Comparison of ENCODE assay signal across 8 cellular contexts in genomic region chr4:169024762-169025161, GRCh38. TPM values are rescaled to one million over a fixed set of nuclear protein-coding genes. Genes with fewer than 3 reads are reported as not detected.
DNase-seq lines count a peak whose midpoint lies in the region; ATAC-seq, FAIRE-seq and TF ChIP-seq lines count a peak whose summit lies in the region.

No MANE protein-coding gene starts in this region.

- H3K9me3 Mint-ChIP-seq in GM23338: peaks cover 2% of the 10 kb centered on the region; the same call in 1 of the 3 replicates

- H3K4me3 ChIP-seq in GM23338 (no peak overlapping the region), adrenal gland (no peak overlapping the region)

- DNase-seq in NCI-H2196 (lab: John Stamatoyannopoulos, UW; ENCODE audit: unreplicated experiment) (peak; percentile 5), NCI-H2196 treated with DMSO at 0.1 percent for 48 hours (lab: John Stamatoyannopoulos, UW; ENCODE audit: unreplicated experiment) (no peak), GM23338 (ENCODE audit: low spot score) (peak; percentile 30), LHCN-M2 (ENCODE audit: low read depth) (peak; percentile 46), adrenal gland (peak in 1 of 7 donors; percentile 12), iPS-NIHi7 (ENCODE audit: extremely low spot score) (peak; percentile 31), urothelium cell line (ENCODE audit: low spot score) (peak; percentile 52), cerebellar cortex (ENCODE audit: low spot score) (no peak)

- intact Hi-C loops in adrenal gland (cut with DNase I): loop anchor here (5.0 to 10.0 kb wide), 3 partner anchors 280 to 460 kb away; no protein-coding TSS in a partner anchor

- H3K79me2 ChIP-seq in GM23338 (replicated peaks; ENCODE audit: insufficient read depth): no peaks in the 10 kb centered on the region

- H3K4me1 ChIP-seq in GM23338 (ENCODE audit: insufficient read depth): no peaks in the 10 kb centered on the region
- no peaks in the 10 kb centered on the region for H3K4me1 ChIP-seq in adrenal gland (replicated peaks in 1 of 2)

- ATAC-seq in GM23338: peak; percentile 44; the same call in 2 of the 3 replicates

- H3K9me3 ChIP-seq in adrenal gland (replicated peaks in 1 of 3): no peaks in the 10 kb centered on the region

- H3K36me3 ChIP-seq in GM23338 (ENCODE audit: insufficient read depth) (no peaks in the 10 kb centered on the region), adrenal gland (replicated peaks in 1 of 2) (no peaks in the 10 kb centered on the region)

- H3K36me3 Mint-ChIP-seq in GM23338 (ENCODE audit: low read depth): no peaks in the 10 kb centered on the region

- H3K4me1 Mint-ChIP-seq in GM23338: no peaks in the 10 kb centered on the region

- no peaks in the 10 kb centered on the region for H3K9me2 ChIP-seq in GM23338 (ENCODE audit: insufficient read depth)

- no peaks in the 10 kb centered on the region for H3F3A ChIP-seq in GM23338 (replicated peaks; ENCODE audit: low read depth)

- 7 to 13% (median 9%) methylated on average over 2 of the region's 2 CpGs for WGBS in adrenal gland, 4 donors

- H3K4me3 Mint-ChIP-seq in GM23338: no peak overlapping the region

- H3K27me3 Mint-ChIP-seq in GM23338 (ENCODE audit: insufficient read depth, low read depth, poor library complexity): peaks cover 6% of the 10 kb centered on the region

- H3K27ac Mint-ChIP-seq in GM23338: no peak overlapping the region

- TF ChIP-seq CTCF in GM23338 (conservative IDR thresholded peaks at IDR 0.05; ENCODE audit: low read depth in 2 of 2): peak; percentile 42 to 72
- peak; percentile 30 to 70 (median 64) for TF ChIP-seq CTCF in adrenal gland (IDR thresholded peaks at IDR 0.05)

- TF ChIP-seq POLR2A in adrenal gland (IDR thresholded peaks at IDR 0.05): no peak

- no peak for FAIRE-seq in urothelium cell line (lab: Jason Lieb, UNC)

- no peaks in the 10 kb centered on the region for H4K20me1 ChIP-seq in GM23338 (replicated peaks; ENCODE audit: insufficient read depth)

- H2AFZ ChIP-seq in GM23338: peak overlapping the region; percentile 81; the same call in 1 of the 2 replicates

- no peaks in the 10 kb centered on the region for H3K27me3 ChIP-seq in GM23338 (ENCODE audit: insufficient read depth)
- H3K27me3 ChIP-seq in adrenal gland: no peaks in the 10 kb centered on the region

- H3K27ac ChIP-seq in GM23338 (ENCODE audit: low read depth): no peak overlapping the region
- no peak overlapping the region for H3K27ac ChIP-seq in adrenal gland

- H3K4me2 ChIP-seq in GM23338: no peak overlapping the region

TF ChIP-seq in GM23338, 12 proteins besides CTCF, POLR2A, EP300 and RAD21 (continues in another document):
- no peak for TF ChIP-seq CREB1 (CRISPR knock-in tag; IDR thresholded peaks at IDR 0.05; ENCODE audit: low read depth)
- no peak for TF ChIP-seq JUNB (IDR thresholded peaks at IDR 0.05; ENCODE audit: unreplicated experiment)
- no peak for TF ChIP-seq POLR2AphosphoS5 (IDR thresholded peaks at IDR 0.05; ENCODE audit: low read depth)
- no peak for TF ChIP-seq ZNF462 (CRISPR knock-in tag; IDR thresholded peaks at IDR 0.05)
- TF ChIP-seq STAT1 (IDR thresholded peaks at IDR 0.05; ENCODE audit: unreplicated experiment): no peak
- TF ChIP-seq EZH2 (IDR thresholded peaks at IDR 0.05; ENCODE audit: low read depth, unreplicated experiment): no peak
- TF ChIP-seq ETS1 (IDR thresholded peaks at IDR 0.05): no peak
- no peak for TF ChIP-seq NANOG (IDR thresholded peaks at IDR 0.05; ENCODE audit: borderline replicate concordance)
- no peak for TF ChIP-seq ZNF114 (CRISPR knock-in tag; IDR thresholded peaks at IDR 0.05)
- no peak for TF ChIP-seq EZH2phosphoT487 (IDR thresholded peaks at IDR 0.05; ENCODE audit: unreplicated experiment)

RNA-seq across cellular contexts. Expression of gene CBR4, which starts 14.7 kb away (rescaled TPM):
- 27.4 and 36.9 TPM in 2 replicates for total RNA-seq in GM23338 (2014; rRNA removed; shearing (Covaris generic))
- polyA plus RNA-seq in GM23338 (2016; fragmentation: Nextera tagmentation; extraction: Ambion mirVana): 30.8 and 38.1 TPM in 2 replicates
- total RNA-seq in LHCN-M2 (2014; rRNA removed): 11.9 and 14.5 TPM in 2 replicates
- 2.8 TPM for polyA plus RNA-seq in LHCN-M2 (2012)
- 10 to 100 TPM; 13.2 to 33.5 (median 22.4) TPM for total RNA-seq in adrenal gland
- polyA plus RNA-seq in adrenal gland: 10 to 100 TPM in 2 of 3 donors, 1 to 10 TPM in 1; 9.6 to 23.3 (median 14.6) TPM

Comparison
In these comparisons a context has a peak if more than half of its experiments do, and no peak if none do; other contexts are left out.
1. DNase-seq: peak in NCI-H2196 (single experiment), GM23338 (single experiment), LHCN-M2 (single experiment), iPS-NIHi7 (single experiment) and urothelium cell line (single experiment); none in NCI-H2196 treated with DMSO at 0.1 percent for 48 hours (single experiment) and cerebellar cortex (single experiment).